ENCODE assay signal across 8 cellular contexts in the genomic region with DNA sequence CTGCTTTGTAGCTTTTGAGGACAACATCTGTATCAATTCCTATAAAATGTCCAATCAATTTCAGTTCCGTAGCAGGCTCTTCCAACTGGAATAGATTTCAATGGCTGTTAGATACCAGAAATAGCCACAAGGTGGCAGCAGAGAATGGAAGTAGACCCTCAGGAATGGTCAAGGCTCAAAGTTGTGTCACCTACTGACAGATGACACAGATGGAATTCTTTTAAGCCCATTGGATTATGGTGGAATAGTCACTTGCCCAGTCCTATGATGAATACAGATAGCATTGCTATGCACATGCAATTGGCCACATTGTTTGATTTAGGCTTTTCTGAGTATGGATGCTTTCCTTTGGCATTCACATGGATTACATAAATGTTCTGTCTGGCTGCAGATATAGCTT.
A peak's percentile ranks its signal among the peaks of the same experiment; 100 is the strongest.
DNase-seq lines count a peak whose midpoint lies in the region; ATAC-seq, FAIRE-seq and TF ChIP-seq lines count a peak whose summit lies in the region.

No MANE protein-coding gene starts in this region.

- peak; percentile 89 for FAIRE-seq in GM18507 (lab: Jason Lieb, UNC)

- no peaks in the 10 kb centered on the region for H3K4me1 ChIP-seq in esophagus muscularis mucosa

- intact Hi-C loops in esophagus muscularis mucosa (cut with DNase I) (loop anchor here (10.0 kb wide), 2 partner anchors 313 to 1293 kb away; partner anchors contain the start of genes NCBP2L and TSC22D3), posterior vena cava (cut with DNase I) (no loop called here)

- H3K9me3 Mint-ChIP-seq in naive thymus-derived CD8-positive, alpha-beta T cell: no peaks in the 10 kb centered on the region

- no peaks in the 10 kb centered on the region for H3K36me3 Mint-ChIP-seq in naive thymus-derived CD8-positive, alpha-beta T cell

- H3K27me3 ChIP-seq in esophagus muscularis mucosa: no peaks in the 10 kb centered on the region

- no peaks in the 10 kb centered on the region for H3K36me3 ChIP-seq in esophagus muscularis mucosa

- no peak overlapping the region for H3K27ac ChIP-seq in esophagus muscularis mucosa (replicated peaks in 1 of 4)

- TF ChIP-seq CTCF in esophagus muscularis mucosa (IDR thresholded peaks at IDR 0.05): peak; percentile 67 to 81 (median 70)

- DNase-seq in CD1c-positive myeloid dendritic cell (ENCODE audit: extremely low spot score) (peak; percentile 39), GM18507 (ENCODE audit: extremely low spot score, insufficient read length, low read depth) (no peak), NCI-H1092 treated with DMSO at 0.1 percent for 48 hours (lab: John Stamatoyannopoulos, UW) (peak; percentile 59), esophagus muscularis mucosa (ENCODE audit: extremely low spot score) (no peak), posterior vena cava (ENCODE audit: low spot score) (no peak)
- peak; percentile 27 for DNase-seq in activated CD4-positive, alpha-beta T cell treated with anti-CD3 and anti-CD28 coated beads for 48 hours
- peak in 6 of 10 donors; percentile 18 to 63 (median 36) for DNase-seq in naive thymus-derived CD8-positive, alpha-beta T cell

- WGBS in esophagus muscularis mucosa: 5% methylated on average over 1 of the region's 1 CpG

- H3K4me3 ChIP-seq in esophagus muscularis mucosa: no peak overlapping the region

- no peak for ATAC-seq in naive thymus-derived CD8-positive, alpha-beta T cell
- ATAC-seq in HG03045 (IDR thresholded peaks at IDR 0.05; ENCODE audit: unreplicated experiment): no peak

- no peaks in the 10 kb centered on the region for H3K9me3 ChIP-seq in esophagus muscularis mucosa

- no peak overlapping the region for H3K27ac Mint-ChIP-seq in naive thymus-derived CD8-positive, alpha-beta T cell

- H3K4me3 Mint-ChIP-seq in naive thymus-derived CD8-positive, alpha-beta T cell: no peak overlapping the region

- TF ChIP-seq POLR2A in esophagus muscularis mucosa (IDR thresholded peaks at IDR 0.05; ENCODE audit: low read depth): no peak

- POLR2A ChIA-PET in naive thymus-derived CD8-positive, alpha-beta T cell (lab: Charles Lee): no interaction called here

- H3K27me3 Mint-ChIP-seq in naive thymus-derived CD8-positive, alpha-beta T cell: peaks cover 0 to 2% (median 0%) of the 10 kb centered on the region in 5 donors

- TF ChIP-seq EP300 in esophagus muscularis mucosa (IDR thresholded peaks at IDR 0.05): no peak

- H3K4me1 Mint-ChIP-seq in naive thymus-derived CD8-positive, alpha-beta T cell: peaks cover 8 to 22% (median 16%) of the 10 kb centered on the region in 4 donors

Comparison
In these comparisons a context has a peak if more than half of its experiments do, and no peak if none do; other contexts are left out.
1. DNase-seq: peak in CD1c-positive myeloid dendritic cell (single experiment), NCI-H1092 treated with DMSO at 0.1 percent for 48 hours (single experiment), activated CD4-positive, alpha-beta T cell treated with anti-CD3 and anti-CD28 coated beads for 48 hours (single experiment) and naive thymus-derived CD8-positive, alpha-beta T cell (6 of 10); none in GM18507 (single experiment), esophagus muscularis mucosa (single experiment) and posterior vena cava (single experiment).